ENCODE assay signal across 8 cellular contexts in genomic region chr12:39807043-39807442, GRCh38.
DNase-seq lines count a peak whose midpoint lies in the region; ATAC-seq, FAIRE-seq and TF ChIP-seq lines count a peak whose summit lies in the region.

No MANE protein-coding gene starts in this region.

- dilution Hi-C loops in endothelial cell of umbilical vein (cut with MboI; ENCODE audit: extremely low pct_ligation_motif_present, low sequenced_read_pairs): no loop called here

- intact Hi-C loops in endothelial cell of umbilical vein (cut with micrococcal nuclease) (no loop called here), psoas muscle (cut with DNase I) (no loop called here)

- H3K4me3 ChIP-seq in endothelial cell of umbilical vein (replicated peaks in 1 of 3; ENCODE audit: insufficient read depth in 1 of 3, low read depth in 1 of 3, low read length in 3 of 3) (no peak overlapping the region), psoas muscle (no peak overlapping the region)

- in situ Hi-C loops in ACHN (cut with HindIII; ENCODE audit: low pct_ligation_motif_present, low pct_unique_long_range_greater_than_20kb, low sequenced_read_pairs): no loop called here

- H4K20me1 ChIP-seq in endothelial cell of umbilical vein (replicated peaks; ENCODE audit: control insufficient read depth, extremely low read depth, insufficient read depth, low read length): no peaks in the 10 kb centered on the region

- 83 to 86% (median 85%) methylated on average over 5 of the region's 5 CpGs for WGBS in psoas muscle, 3 donors

- H3K9me3 ChIP-seq in endothelial cell of umbilical vein (replicated peaks; ENCODE audit: control insufficient read depth, insufficient read depth, low read length) (no peaks in the 10 kb centered on the region), psoas muscle (peaks cover 12% of the 10 kb centered on the region)

- POLR2A ChIA-PET in endothelial cell of umbilical vein (lab: Charles Lee): no interaction called here

- peak; percentile 27 to 40 for TF ChIP-seq CTCF in endothelial cell of umbilical vein (IDR thresholded peaks at IDR 0.05; ENCODE audit: extremely low read depth in 1 of 2, insufficient read depth in 1 of 2, low read depth in 1 of 2, low read length in 2 of 2)
- TF ChIP-seq CTCF in psoas muscle (IDR thresholded peaks at IDR 0.05): no peak

- H3K9me1 ChIP-seq in endothelial cell of umbilical vein (replicated peaks; ENCODE audit: control insufficient read depth, extremely low read depth, insufficient read depth, low read length): no peaks in the 10 kb centered on the region

- no TSS peak for BruUV-seq in endothelial cell of umbilical vein (replicated peaks; lab: Mats Ljungman, UMichigan)

- CTCF ChIA-PET in endothelial cell of umbilical vein (lab: Charles Lee): interaction anchor here (1.3 to 2.0 kb wide), 2 partner anchors 10 to 204 kb away, joined by 4 to 6 read pairs; no protein-coding TSS in a partner anchor

- no peaks in the 10 kb centered on the region for H3K27me3 ChIP-seq in endothelial cell of umbilical vein (ENCODE audit: control insufficient read depth in 2 of 2, insufficient read depth in 2 of 2, low read length in 2 of 2)
- H3K27me3 ChIP-seq in psoas muscle (ENCODE audit: insufficient read depth in 3 of 3, low read length in 2 of 3): no peaks in the 10 kb centered on the region

- no peak overlapping the region for H2AFZ ChIP-seq in endothelial cell of umbilical vein (ENCODE audit: low read depth, low read length)

- no peak overlapping the region for H3K27ac ChIP-seq in endothelial cell of umbilical vein (ENCODE audit: insufficient read depth, low read depth, low read length)
- H3K27ac ChIP-seq in psoas muscle: no peak overlapping the region

- TF ChIP-seq POLR2A in endothelial cell of umbilical vein (IDR thresholded peaks at IDR 0.05; ENCODE audit: low read depth, low read length): no peak

- H3K79me2 ChIP-seq in endothelial cell of umbilical vein (ENCODE audit: control insufficient read depth, insufficient read depth, low read length): no peaks in the 10 kb centered on the region

- FAIRE-seq in endothelial cell of umbilical vein (lab: Jason Lieb, UNC): no peak

- H3K36me3 ChIP-seq in endothelial cell of umbilical vein (ENCODE audit: control insufficient read depth in 2 of 2, extremely low read depth in 1 of 2, insufficient read depth in 2 of 2, low read length in 2 of 2): no peaks in the 10 kb centered on the region
- H3K36me3 ChIP-seq in psoas muscle (ENCODE audit: insufficient read depth in 1 of 2, low read depth in 1 of 2): no peaks in the 10 kb centered on the region

- peak; percentile 83 for ATAC-seq in GM19351 (IDR thresholded peaks at IDR 0.05; ENCODE audit: unreplicated experiment)
- no peak for ATAC-seq in HG03097 (IDR thresholded peaks at IDR 0.05; ENCODE audit: low FRiP score, unreplicated experiment)
- no peak for ATAC-seq in psoas muscle
- no peak for ATAC-seq in GM18520 (IDR thresholded peaks at IDR 0.05; ENCODE audit: unreplicated experiment)

- peak; percentile 53 for DNase-seq in ACHN
- DNase-seq in MV-4-11 (lab: John Stamatoyannopoulos, UW): peak; percentile 64
- DNase-seq in endothelial cell of umbilical vein (ENCODE audit: low read depth, low spot score): peak; percentile 39
- DNase-seq in psoas muscle: no peak
- DNase-seq in activated CD4-positive, CD25-positive, alpha-beta regulatory T cell treated with anti-CD3 and anti-CD28 coated beads, Interleukin-2, amount 50 U/mL, for 72 hours: no peak

- H3K4me2 ChIP-seq in endothelial cell of umbilical vein (ENCODE audit: insufficient read depth, low read length): no peak overlapping the region

- H3K4me1 ChIP-seq in endothelial cell of umbilical vein (ENCODE audit: control insufficient read depth, extremely low read depth, insufficient read depth, low read length) (no peaks in the 10 kb centered on the region), psoas muscle (no peaks in the 10 kb centered on the region)

- H3K9ac ChIP-seq in endothelial cell of umbilical vein (replicated peaks; ENCODE audit: extremely low read depth, insufficient read depth, low read length): no peak overlapping the region

TF ChIP-seq in endothelial cell of umbilical vein, 7 proteins besides CTCF, POLR2A, EP300 and RAD21:
- TF ChIP-seq JUN (IDR thresholded peaks at IDR 0.05; ENCODE audit: borderline replicate concordance, insufficient read depth, insufficient read length, low read depth): no peak
- no peak for TF ChIP-seq GATA2 (IDR thresholded peaks at IDR 0.05; ENCODE audit: insufficient read depth, insufficient read length, low read depth, low read length)
- TF ChIP-seq POLR2AphosphoS5 (IDR thresholded peaks at IDR 0.05; ENCODE audit: insufficient read depth, low read depth, low read length): no peak
- no peak for TF ChIP-seq FOS (IDR thresholded peaks at IDR 0.05; ENCODE audit: borderline replicate concordance, insufficient read depth, low read length)
- TF ChIP-seq MYC (IDR thresholded peaks at IDR 0.05; ENCODE audit: low read depth, low read length): no peak
- no peak for TF ChIP-seq EZH2 (IDR thresholded peaks at IDR 0.05; ENCODE audit: borderline replicate concordance, low read depth, low read length, severe bottlenecking)
- TF ChIP-seq, protein P1, sequence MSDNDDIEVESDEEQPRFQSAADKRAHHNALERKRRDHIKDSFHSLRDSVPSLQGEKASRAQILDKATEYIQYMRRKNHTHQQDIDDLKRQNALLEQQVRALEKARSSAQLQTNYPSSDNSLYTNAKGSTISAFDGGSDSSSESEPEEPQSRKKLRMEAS (IDR thresholded peaks at IDR 0.05; ENCODE audit: insufficient read depth, insufficient read length): no peak

Comparison
In these comparisons a context has a peak if more than half of its experiments do, and no peak if none do; other contexts are left out.
1. DNase-seq: peak in ACHN (single experiment), MV-4-11 (single experiment) and endothelial cell of umbilical vein (single experiment); none in psoas muscle (0 of 2) and activated CD4-positive, CD25-positive, alpha-beta regulatory T cell treated with anti-CD3 and anti-CD28 coated beads, Interleukin-2, amount 50 U/mL, for 72 hours (single experiment).